Comparison of ENCODE assay signal across 8 cellular contexts in the genomic region with DNA sequence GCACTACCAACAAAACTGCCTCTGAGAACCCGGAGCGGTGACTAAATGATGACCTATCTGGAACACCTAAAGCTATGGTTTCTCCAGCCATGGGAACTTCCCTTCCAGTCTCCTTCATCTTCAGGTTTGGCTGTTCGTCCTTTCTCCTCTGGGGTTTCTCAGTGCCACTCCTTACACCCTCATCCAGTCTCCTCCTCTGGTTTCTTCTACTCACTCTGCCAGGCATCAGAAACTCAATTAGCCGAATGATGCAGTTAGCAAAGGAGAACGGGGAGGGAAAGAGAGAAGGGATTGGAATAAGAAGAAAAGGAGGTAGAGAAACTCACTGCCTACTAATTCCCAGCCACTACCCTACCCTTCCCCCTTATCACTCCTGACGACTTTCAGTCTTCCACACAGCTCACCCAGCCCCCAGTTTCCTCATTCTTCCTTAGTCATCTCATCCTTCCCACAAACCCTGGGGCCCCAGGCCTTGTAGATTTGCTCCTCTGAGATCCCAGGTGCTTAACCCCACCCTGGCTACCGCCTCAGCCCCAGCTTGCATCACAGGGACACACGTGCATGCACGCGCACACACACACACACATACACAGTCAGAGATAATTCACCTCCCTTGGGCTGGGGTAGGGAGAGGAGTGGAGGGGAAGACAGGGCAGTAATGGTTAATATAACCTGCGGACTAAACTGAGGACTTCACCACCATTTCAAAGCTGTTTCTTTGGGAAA.
DNase-seq lines count a peak whose midpoint lies in the region; ATAC-seq and TF ChIP-seq lines count a peak whose summit lies in the region.

No MANE protein-coding gene starts in this region.

- H3K9me3 Mint-ChIP-seq in nephron progenitor cell, result no peaks in the 10 kb centered on the region

- peaks cover 60% of the 10 kb centered on the region for H3K4me1 Mint-ChIP-seq in nephron progenitor cell

- peak overlapping the region; percentile 86 for H3K4me2 ChIP-seq in DOHH2 (ENCODE audit: low read length)

- H3K36me3 ChIP-seq in DOHH2 (ENCODE audit: control insufficient read depth, low read length), result peaks cover 82% of the 10 kb centered on the region

- peaks cover 40% of the 10 kb centered on the region for H3K36me3 Mint-ChIP-seq in nephron progenitor cell (ENCODE audit: low read depth)

- peaks cover 50% of the 10 kb centered on the region for H3F3A ChIP-seq in DOHH2 (ENCODE audit: control insufficient read depth, insufficient read depth)

- H3K27me3 ChIP-seq in DOHH2 (ENCODE audit: control insufficient read depth, low read length), result no peaks in the 10 kb centered on the region

- ATAC-seq in GM21528 (IDR thresholded peaks at IDR 0.05; ENCODE audit: low FRiP score, unreplicated experiment) (no peak), GM18909 (IDR thresholded peaks at IDR 0.05; ENCODE audit: poor library complexity, unreplicated experiment) (no peak)

- peaks cover 100% of the 10 kb centered on the region for H3K79me2 ChIP-seq in DOHH2 (ENCODE audit: control insufficient read depth, low read length)

- H3K27ac ChIP-seq in DOHH2 (ENCODE audit: low read depth, low read length), result peak overlapping the region; percentile 97
- peak overlapping the region; percentile 98 for H3K27ac ChIP-seq in epithelial cell of prostate

- H4K20me1 ChIP-seq in DOHH2 (ENCODE audit: control insufficient read depth, insufficient read depth, low read depth, low read length), result no peaks in the 10 kb centered on the region

- no peaks in the 10 kb centered on the region for H3K27me3 Mint-ChIP-seq in nephron progenitor cell (ENCODE audit: low read depth, poor library complexity)

- no peak overlapping the region for H3K4me3 Mint-ChIP-seq in nephron progenitor cell

- H3K4me3 ChIP-seq in DOHH2 (ENCODE audit: low read length) (peak overlapping the region; percentile 65), NB4 (ENCODE audit: low read depth, low read length) (no peak overlapping the region)

- H3K9me3 ChIP-seq in DOHH2 (ENCODE audit: control insufficient read depth, insufficient read depth, low read length), result no peaks in the 10 kb centered on the region

- TF ChIP-seq POLR2A in NB4 (IDR thresholded peaks at IDR 0.05; ENCODE audit: extremely low read depth, insufficient read length), result no peak

- no peak for TF ChIP-seq CTCF in DOHH2 (IDR thresholded peaks at IDR 0.05; ENCODE audit: low read depth, low read length, poor library complexity, severe bottlenecking)
- TF ChIP-seq CTCF in NB4 (IDR thresholded peaks at IDR 0.05; ENCODE audit: low read depth, low read length), result no peak
- TF ChIP-seq CTCF in nephron progenitor cell (IDR thresholded peaks at IDR 0.05), result no peak

- no peaks in the 10 kb centered on the region for H3K9me2 ChIP-seq in DOHH2 (replicated peaks; ENCODE audit: control insufficient read depth, low read length)

- H3K27ac Mint-ChIP-seq in nephron progenitor cell, result peak overlapping the region; percentile 77

- DNase-seq in NB4 (ENCODE audit: low read depth) (peak; percentile 66), epithelial cell of prostate (ENCODE audit: low read depth, low spot score) (peak; percentile 100), nephron progenitor cell (no peak), NOMO-1 treated with dmso at 0.1 percent for 144 hours (lab: John Stamatoyannopoulos, UW; ENCODE audit: unreplicated experiment) (no peak), cerebellar nuclear complex (lab: John Stamatoyannopoulos, UW) (no peak)

- peaks cover 97% of the 10 kb centered on the region for H3K4me1 ChIP-seq in DOHH2 (ENCODE audit: control insufficient read depth, low read length)

Comparison
In these comparisons a context has a peak if more than half of its experiments do, and no peak if none do; other contexts are left out.
1. DNase-seq: peak in NB4 (single experiment) and epithelial cell of prostate (single experiment); none in nephron progenitor cell (single experiment), NOMO-1 treated with dmso at 0.1 percent for 144 hours (single experiment) and cerebellar nuclear complex (0 of 2).